25 cellular contexts compared by ENCODE assay signal in genomic region chr5:115858396-115858795, GRCh38. TPM values are rescaled to one million over a fixed set of nuclear protein-coding genes. Genes with fewer than 3 reads are reported as not detected.
A peak's percentile ranks its signal among the peaks of the same experiment; 100 is the strongest.
DNase-seq lines count a peak whose midpoint lies in the region; ATAC-seq, FAIRE-seq and TF ChIP-seq lines count a peak whose summit lies in the region.
"Had no signal": no experiment of that assay in that cellular context is flagged by ENCODE, and none has a peak within 500 bp of the region (broad histone marks: within the 10 kb centered on the region; RNA-seq: fewer than 3 reads in every experiment).

No MANE protein-coding gene starts in this region.

- TF ChIP-seq CTCF in CD8-positive, alpha-beta T cell (IDR thresholded peaks at IDR 0.05), result no peak
- TF ChIP-seq CTCF in activated B cell treated with CpG ODN at 0.5 μM for 24 hours (IDR thresholded peaks at IDR 0.05) (no peak), natural killer cell (IDR thresholded peaks at IDR 0.05) (no peak), HepG2 (CRISPR knock-in tag; IDR thresholded peaks at IDR 0.05) (no peak)

- H3K9me3 Mint-ChIP-seq in CD8-positive, alpha-beta T cell, result peaks cover 7% of the 10 kb centered on the region
- H3K9me3 Mint-ChIP-seq in activated B cell treated with CpG ODN at 0.5 μM for 24 hours (peaks cover 7% of the 10 kb centered on the region), natural killer cell (no peaks in the 10 kb centered on the region)

- intact Hi-C loops in CD8-positive, alpha-beta T cell (cut with DNase I, micrococcal nuclease), result no loop called here
- intact Hi-C loops in activated B cell treated with CpG ODN at 0.5 μM for 24 hours (cut with micrococcal nuclease) (no loop called here), natural killer cell (cut with micrococcal nuclease) (no loop called here), HepG2 (cut with micrococcal nuclease; ENCODE audit: unreplicated experiment) (no loop called here)

- no peak for TF ChIP-seq POLR2A in HepG2 (IDR thresholded peaks at IDR 0.05; ENCODE audit: insufficient read depth in 1 of 2, low read depth in 2 of 2, low read length in 2 of 2)

- H3K4me1 Mint-ChIP-seq in CD8-positive, alpha-beta T cell (ENCODE audit: low read depth), result peaks cover 28% of the 10 kb centered on the region
- H3K4me1 Mint-ChIP-seq in activated B cell treated with CpG ODN at 0.5 μM for 24 hours (peaks cover 13% of the 10 kb centered on the region), natural killer cell (peaks cover 27 to 32% of the 10 kb centered on the region in 2 donors)

- no peak for TF ChIP-seq RAD21 in HepG2 (CRISPR knock-in tag; IDR thresholded peaks at IDR 0.05)

- H3K4me3 Mint-ChIP-seq in CD8-positive, alpha-beta T cell, result peak overlapping the region; percentile 33
- H3K4me3 Mint-ChIP-seq in activated B cell treated with CpG ODN at 0.5 μM for 24 hours (peak overlapping the region; percentile 20), natural killer cell (peak overlapping the region; percentile 73)
- H3K4me3 Mint-ChIP-seq: activated CD8-positive, alpha-beta T cell treated with anti-CD3 and anti-CD28 coated beads for 36 hours; activated T-cell treated with anti-CD3 and anti-CD28 coated beads, Interleukin-2, amount 50 U/mL, for 24 hours; T-helper 2 cell treated with Interferon-gamma antibody and Interleukin-4, amounts not matched to agents 5 μg/mL and 100 μg/mL, for 36 hours had no signal

- H3K79me2 ChIP-seq in HepG2 (ENCODE audit: insufficient read depth, low read length), result peaks cover 82% of the 10 kb centered on the region

- H3K9ac ChIP-seq in HepG2 (ENCODE audit: insufficient read depth, low read depth, low read length), result no peak overlapping the region
- H3K9ac ChIP-seq: GM23248, KMS-11 had no signal

- H3K36me3 Mint-ChIP-seq in CD8-positive, alpha-beta T cell, result peaks cover 7% of the 10 kb centered on the region
- H3K36me3 Mint-ChIP-seq in activated B cell treated with CpG ODN at 0.5 μM for 24 hours (ENCODE audit: low read depth), result peaks cover 12% of the 10 kb centered on the region
- no peaks in the 10 kb centered on the region for H3K36me3 Mint-ChIP-seq in natural killer cell

- no peaks in the 10 kb centered on the region for H3K9me3 ChIP-seq in CD8-positive, alpha-beta T cell (ENCODE audit: low read length)
- peaks cover 7% of the 10 kb centered on the region; the same call in 1 of the 2 replicates for H3K9me3 ChIP-seq in HepG2 (ENCODE audit: low read length)

- H3K27ac Mint-ChIP-seq in CD8-positive, alpha-beta T cell, result no peak overlapping the region
- H3K27ac Mint-ChIP-seq in activated B cell treated with CpG ODN at 0.5 μM for 24 hours, result no peak overlapping the region
- peak overlapping the region; percentile 37 to 80 for H3K27ac Mint-ChIP-seq in natural killer cell
- H3K27ac Mint-ChIP-seq: activated CD8-positive, alpha-beta T cell treated with anti-CD3 and anti-CD28 coated beads for 36 hours; activated T-cell treated with anti-CD3 and anti-CD28 coated beads, Interleukin-2, amount 50 U/mL, for 24 hours; T-helper 2 cell treated with Interferon-gamma antibody and Interleukin-4, amounts not matched to agents 5 μg/mL and 100 μg/mL, for 36 hours had no signal

- no peak overlapping the region for H2AFZ ChIP-seq in HepG2 (ENCODE audit: low read length)
- H2AFZ ChIP-seq: GM23248, PC-9 had no signal

- H3K27ac ChIP-seq in CD8-positive, alpha-beta T cell (ENCODE audit: low read depth, low read length), result no peak overlapping the region
- H3K27ac ChIP-seq in HepG2 (ENCODE audit: extremely low read length, insufficient read depth, low read length), result no peak overlapping the region
- H3K27ac ChIP-seq: GM23248, KMS-11 had no signal

- CTCF ChIA-PET in CD8-positive, alpha-beta T cell (lab: Charles Lee), result no interaction called here
- CTCF ChIA-PET in activated B cell treated with CpG ODN at 0.5 μM for 24 hours (lab: Charles Lee) (no interaction called here), HepG2 (lab: Yijun Ruan, JAX; ENCODE audit: low intra/inter-chr PET ratio, low total read pairs) (no interaction called here)

- POLR2A ChIA-PET in CD8-positive, alpha-beta T cell (lab: Charles Lee), result no interaction called here
- POLR2A ChIA-PET in activated B cell treated with CpG ODN at 0.5 μM for 24 hours (lab: Charles Lee), result no interaction called here
- POLR2A ChIA-PET in HepG2 (lab: Yijun Ruan, JAX), result no interaction called here

- in situ Hi-C loops in HepG2 (cut with HindIII; ENCODE audit: extremely low pct_ligation_motif_present, low pct_unique_long_range_greater_than_20kb), result no loop called here

- no TSS peak for BruUV-seq in HepG2 (replicated peaks; lab: Mats Ljungman, UMichigan)

- no peak for ATAC-seq in CD8-positive, alpha-beta T cell
- peak; percentile 47 for ATAC-seq in GM19351 (IDR thresholded peaks at IDR 0.05; ENCODE audit: unreplicated experiment)
- no peak for ATAC-seq in activated B cell treated with CpG ODN at 0.5 μM for 24 hours (ENCODE audit: low read depth)
- no peak for ATAC-seq in natural killer cell
- no peak for ATAC-seq in HepG2
- no peak for ATAC-seq in HG03108 (IDR thresholded peaks at IDR 0.05; ENCODE audit: unreplicated experiment)
- ATAC-seq in SK-N-SH treated with all-trans-retinoic acid at 6 μM for 48 hours, result no peak
- ATAC-seq: left colon had no signal

- no peak for FAIRE-seq in HepG2 (lab: Jason Lieb, UNC)

- H3K36me3 ChIP-seq in CD8-positive, alpha-beta T cell (ENCODE audit: insufficient read depth, low read length), result no peaks in the 10 kb centered on the region
- H3K36me3 ChIP-seq in HepG2 (replicated peaks in 1 of 2; ENCODE audit: control insufficient read depth in 1 of 2, insufficient read depth in 2 of 2, low read length in 2 of 2), result no peaks in the 10 kb centered on the region; a peak in 1 of 5 replicates

- no peak overlapping the region for H3K4me3 ChIP-seq in CD8-positive, alpha-beta T cell (ENCODE audit: low read depth, low read length)
- no peak overlapping the region for H3K4me3 ChIP-seq in HepG2 (replicated peaks in 1 of 3; ENCODE audit: insufficient read depth in 1 of 3, low read depth in 2 of 3, low read length in 3 of 3)
- H3K4me3 ChIP-seq: GM23248, PC-9 had no signal

- H3K27me3 Mint-ChIP-seq in CD8-positive, alpha-beta T cell (ENCODE audit: low read depth), result no peaks in the 10 kb centered on the region
- H3K27me3 Mint-ChIP-seq in activated B cell treated with CpG ODN at 0.5 μM for 24 hours (no peaks in the 10 kb centered on the region), natural killer cell (ENCODE audit: low read depth in 2 of 2) (no peaks in the 10 kb centered on the region)
- H3K27me3 Mint-ChIP-seq: activated CD8-positive, alpha-beta T cell treated with anti-CD3 and anti-CD28 coated beads for 36 hours; activated T-cell treated with anti-CD3 and anti-CD28 coated beads, Interleukin-2, amount 50 U/mL, for 24 hours had no signal

- H3K4me2 ChIP-seq in HepG2 (ENCODE audit: low read depth, low read length), result no peak overlapping the region
- H3K4me2 ChIP-seq: KMS-11 had no signal

- H3K27me3 ChIP-seq in CD8-positive, alpha-beta T cell (ENCODE audit: insufficient read depth, low read length), result no peaks in the 10 kb centered on the region
- no peaks in the 10 kb centered on the region for H3K27me3 ChIP-seq in HepG2 (ENCODE audit: control insufficient read depth in 1 of 2, insufficient read depth in 2 of 2, low read length in 2 of 2)

- peaks cover 10% of the 10 kb centered on the region; the same call in 1 of the 2 replicates for H4K20me1 ChIP-seq in HepG2 (ENCODE audit: insufficient read depth, low read length)

- TF ChIP-seq EP300 in HepG2 (IDR thresholded peaks at IDR 0.05; ENCODE audit: low read depth in 2 of 2, low read length in 2 of 2) (no peak), HepG2 (CRISPR knock-in tag; IDR thresholded peaks at IDR 0.05; ENCODE audit: borderline replicate concordance) (no peak)

- 99% methylated on average over 3 of the region's 3 CpGs for WGBS in HepG2 (ENCODE audit: low lambda C conversion rate)

- no peak for DNase-seq in CD8-positive, alpha-beta T cell
- DNase-seq in activated B cell treated with CpG ODN at 0.5 μM for 24 hours, result no peak
- no peak for DNase-seq in natural killer cell
- no peak for DNase-seq in HepG2 (ENCODE audit: low spot score)
- DNase-seq in activated naive CD4-positive, alpha-beta T cell treated with Interleukin-2 at 50 U/mL for 16 hours, result no peak
- DNase-seq: activated CD8-positive, alpha-beta T cell treated with anti-CD3 and anti-CD28 coated beads for 36 hours; activated naive CD4-positive, alpha-beta T cell treated with anti-CD3 and anti-CD28 coated beads, Interleukin-2, amount 50 U/mL, for 16 hours; activated T-cell treated with anti-CD3 and anti-CD28 coated beads, Interleukin-2, amount 50 U/mL, for 24 hours; Calu3; cerebellar nuclear complex; effector CD4-positive, alpha-beta T cell; left colon; midbrain; MV-4-11; NCI-H1930; NCI-H345; stimulated activated CD4-positive, alpha-beta T cell treated with anti-CD3 and anti-CD28 coated beads, Interleukin-4, amount 100 ng/mL, for 4 hours had no signal

- no peaks in the 10 kb centered on the region for H3K4me1 ChIP-seq in CD8-positive, alpha-beta T cell (ENCODE audit: insufficient read depth, low read length)
- H3K4me1 ChIP-seq in HepG2 (ENCODE audit: insufficient read depth, low read length), result peaks cover 12% of the 10 kb centered on the region

RNA-seq across cellular contexts. Expression of gene AP3S1, which starts 16.7 kb away (rescaled TPM):
- total RNA-seq in CD8-positive, alpha-beta T cell, result 10 to 100 TPM; 36.5 to 43.5 TPM
- total RNA-seq in activated B cell treated with CpG ODN at 0.5 μM for 24 hours, result 41.5 and 43.2 TPM in 2 replicates
- 10 to 100 TPM; 35.5 to 57.9 (median 37.1) TPM for total RNA-seq in natural killer cell
- total RNA-seq in HepG2 (2016; rRNA removed; fragmentation: Illumina TruSeq; extraction: Trizol), result 85.9 and 88.8 TPM in 2 replicates
- 243 and 253 TPM in 2 replicates for total RNA-seq in HepG2 (2016; cell fraction: cytosol; rRNA removed; fragmentation: Illumina TruSeq; extraction: Trizol; ENCODE audit: low read depth)
- 77.4 and 86.8 TPM in 2 replicates for total RNA-seq in HepG2 (2016; cell fraction: insoluble cytoplasmic fraction; rRNA removed; fragmentation: Illumina TruSeq; extraction: Trizol)
- 236 and 253 TPM in 2 replicates for total RNA-seq in HepG2 (2016; cell fraction: membrane; rRNA removed; fragmentation: Illumina TruSeq; extraction: Trizol)
- total RNA-seq in HepG2 (2016; cell fraction: nucleus; rRNA removed; fragmentation: Illumina TruSeq; extraction: Trizol), result 40.7 and 54.3 TPM in 2 replicates
- 28.5 and 50.5 TPM in 2 replicates for polyA plus RNA-seq in HepG2 (2011; rRNA removed)
- 18.5 and 27.6 TPM in 2 replicates for polyA plus RNA-seq in HepG2 (2011; cell fraction: cytosol; rRNA removed)
- polyA plus RNA-seq in HepG2 (2011; cell fraction: nucleus; rRNA removed), result 5.6 and 9.3 TPM in 2 replicates
- polyA plus RNA-seq in HepG2 (2012), result 78.2 and 104 TPM in 2 replicates
- polyA plus RNA-seq in HepG2 (2016; cell fraction: cytosol; fragmentation: Illumina TruSeq; extraction: Trizol; ENCODE audit: low read depth), result 547 and 588 TPM in 2 replicates
- 158 and 163 TPM in 2 replicates for polyA plus RNA-seq in HepG2 (2016; cell fraction: insoluble cytoplasmic fraction; fragmentation: Illumina TruSeq; extraction: Trizol; ENCODE audit: low read depth)
- 408 and 423 TPM in 2 replicates for polyA plus RNA-seq in HepG2 (2016; cell fraction: membrane; fragmentation: Illumina TruSeq; extraction: Trizol; ENCODE audit: low read depth)
- polyA plus RNA-seq in HepG2 (2016; cell fraction: nucleus; fragmentation: Illumina TruSeq; extraction: Trizol; ENCODE audit: insufficient read depth, low read depth), result 74.1 and 89.2 TPM in 2 replicates
- 2.1 and 7.3 TPM in 2 replicates for polyA minus RNA-seq in HepG2 (2011; rRNA and poly(A)+ RNA removed; ENCODE audit: low replicate concordance)
- polyA minus RNA-seq in HepG2 (2011; cell fraction: cytosol; rRNA and poly(A)+ RNA removed), result 22.5 and 27.5 TPM in 2 replicates
- polyA minus RNA-seq in HepG2 (2011; cell fraction: nucleus; rRNA and poly(A)+ RNA removed), result 39.5 and 46.4 TPM in 2 replicates

RNA-seq across cellular contexts. Expression of gene ATG12, which starts 17.0 kb away (rescaled TPM):
- total RNA-seq in CD8-positive, alpha-beta T cell, result 10 to 100 TPM; 62.5 to 68.3 TPM
- total RNA-seq in activated B cell treated with CpG ODN at 0.5 μM for 24 hours (54.8 and 73.9 TPM in 2 replicates), natural killer cell (100 to 1,000 TPM in 1 of 3 donors, 10 to 100 TPM in 2; 88.9 to 108 (median 92.9) TPM), HepG2 (2016; rRNA removed; fragmentation: Illumina TruSeq; extraction: Trizol) (45.1 and 46.4 TPM in 2 replicates)
- total RNA-seq in HepG2 (2016; cell fraction: cytosol; rRNA removed; fragmentation: Illumina TruSeq; extraction: Trizol; ENCODE audit: low read depth), result 9.0 and 9.2 TPM in 2 replicates
- total RNA-seq in HepG2 (2016; cell fraction: insoluble cytoplasmic fraction; rRNA removed; fragmentation: Illumina TruSeq; extraction: Trizol), result 45.8 and 56.5 TPM in 2 replicates
- total RNA-seq in HepG2 (2016; cell fraction: membrane; rRNA removed; fragmentation: Illumina TruSeq; extraction: Trizol), result 19.9 and 23.9 TPM in 2 replicates
- total RNA-seq in HepG2 (2016; cell fraction: nucleus; rRNA removed; fragmentation: Illumina TruSeq; extraction: Trizol), result 50.0 and 53.8 TPM in 2 replicates
- 46.5 and 58.1 TPM in 2 replicates for polyA plus RNA-seq in HepG2 (2011; rRNA removed)
- 17.7 and 25.4 TPM in 2 replicates for polyA plus RNA-seq in HepG2 (2011; cell fraction: cytosol; rRNA removed)
- 29.3 and 43.5 TPM in 2 replicates for polyA plus RNA-seq in HepG2 (2011; cell fraction: nucleus; rRNA removed)
- 45.7 and 46.0 TPM in 2 replicates for polyA plus RNA-seq in HepG2 (2012)
- 10.3 and 10.8 TPM in 2 replicates for polyA plus RNA-seq in HepG2 (2016; cell fraction: cytosol; fragmentation: Illumina TruSeq; extraction: Trizol; ENCODE audit: low read depth)
- polyA plus RNA-seq in HepG2 (2016; cell fraction: insoluble cytoplasmic fraction; fragmentation: Illumina TruSeq; extraction: Trizol; ENCODE audit: low read depth), result 51.5 and 54.3 TPM in 2 replicates
- 17.9 and 19.4 TPM in 2 replicates for polyA plus RNA-seq in HepG2 (2016; cell fraction: membrane; fragmentation: Illumina TruSeq; extraction: Trizol; ENCODE audit: low read depth)
- polyA plus RNA-seq in HepG2 (2016; cell fraction: nucleus; fragmentation: Illumina TruSeq; extraction: Trizol; ENCODE audit: insufficient read depth, low read depth), result 50.9 and 51.2 TPM in 2 replicates
- polyA minus RNA-seq in HepG2 (2011; rRNA and poly(A)+ RNA removed; ENCODE audit: low replicate concordance), result 17.9 and 33.0 TPM in 2 replicates
- polyA minus RNA-seq in HepG2 (2011; cell fraction: cytosol; rRNA and poly(A)+ RNA removed), result 17.3 and 18.1 TPM in 2 replicates
- 153 and 155 TPM in 2 replicates for polyA minus RNA-seq in HepG2 (2011; cell fraction: nucleus; rRNA and poly(A)+ RNA removed)

RNA-seq across cellular contexts. Expression of gene CDO1, which starts 41.9 kb away (rescaled TPM):
- total RNA-seq in CD8-positive, alpha-beta T cell, result not detected
- total RNA-seq in activated B cell treated with CpG ODN at 0.5 μM for 24 hours (not detected in 2 replicates), natural killer cell (not detected), HepG2 (2016; rRNA removed; fragmentation: Illumina TruSeq; extraction: Trizol) (4.4 and 5.3 TPM in 2 replicates)
- total RNA-seq in HepG2 (2016; cell fraction: cytosol; rRNA removed; fragmentation: Illumina TruSeq; extraction: Trizol; ENCODE audit: low read depth), result 1.1 and 1.3 TPM in 2 replicates
- total RNA-seq in HepG2 (2016; cell fraction: insoluble cytoplasmic fraction; rRNA removed; fragmentation: Illumina TruSeq; extraction: Trizol), result 4.2 and 5.4 TPM in 2 replicates
- 1.9 and 2.0 TPM in 2 replicates for total RNA-seq in HepG2 (2016; cell fraction: membrane; rRNA removed; fragmentation: Illumina TruSeq; extraction: Trizol)
- 1.9 and 2.3 TPM in 2 replicates for total RNA-seq in HepG2 (2016; cell fraction: nucleus; rRNA removed; fragmentation: Illumina TruSeq; extraction: Trizol)
- 3.2 and 5.2 TPM in 2 replicates for polyA plus RNA-seq in HepG2 (2011; rRNA removed)
- polyA plus RNA-seq in HepG2 (2011; cell fraction: cytosol; rRNA removed), result 3.4 and 3.6 TPM in 2 replicates
- polyA plus RNA-seq in HepG2 (2011; cell fraction: nucleus; rRNA removed), result 6.3 and 8.9 TPM in 2 replicates
- 3.0 and 4.8 TPM in 2 replicates for polyA plus RNA-seq in HepG2 (2012)
- 0.44 and 0.78 TPM in 2 replicates for polyA plus RNA-seq in HepG2 (2016; cell fraction: cytosol; fragmentation: Illumina TruSeq; extraction: Trizol; ENCODE audit: low read depth)
- polyA plus RNA-seq in HepG2 (2016; cell fraction: insoluble cytoplasmic fraction; fragmentation: Illumina TruSeq; extraction: Trizol; ENCODE audit: low read depth), result 4.7 and 5.5 TPM in 2 replicates
- polyA plus RNA-seq in HepG2 (2016; cell fraction: membrane; fragmentation: Illumina TruSeq; extraction: Trizol; ENCODE audit: low read depth), result 1.2 and 1.8 TPM in 2 replicates
- polyA plus RNA-seq in HepG2 (2016; cell fraction: nucleus; fragmentation: Illumina TruSeq; extraction: Trizol; ENCODE audit: insufficient read depth, low read depth), result 2.7 and 4.5 TPM in 2 replicates
- polyA minus RNA-seq in HepG2 (2011; rRNA and poly(A)+ RNA removed; ENCODE audit: low replicate concordance), result 10.1 TPM in 1 of 2 replicates, not detected in the other
- 3.1 and 6.1 TPM in 2 replicates for polyA minus RNA-seq in HepG2 (2011; cell fraction: cytosol; rRNA and poly(A)+ RNA removed)
- 5.4 and 9.6 TPM in 2 replicates for polyA minus RNA-seq in HepG2 (2011; cell fraction: nucleus; rRNA and poly(A)+ RNA removed)
- total RNA-seq: Calu3, HT-29, PC-9 had no signal

Comparison
In these comparisons a context has a peak if more than half of its experiments do, and no peak if none do; other contexts are left out.
1. H3K27ac Mint-ChIP-seq: peak in natural killer cell (2 of 2); none in CD8-positive, alpha-beta T cell (single experiment) and activated B cell treated with CpG ODN at 0.5 μM for 24 hours (single experiment).
2. H3K4me3 Mint-ChIP-seq: peak in every context shown above with its lines; median percentile 73 in natural killer cell; 33 in CD8-positive, alpha-beta T cell; 20 in activated B cell treated with CpG ODN at 0.5 μM for 24 hours.